ENCODE assay signal across 22 cellular contexts in the genomic region with DNA sequence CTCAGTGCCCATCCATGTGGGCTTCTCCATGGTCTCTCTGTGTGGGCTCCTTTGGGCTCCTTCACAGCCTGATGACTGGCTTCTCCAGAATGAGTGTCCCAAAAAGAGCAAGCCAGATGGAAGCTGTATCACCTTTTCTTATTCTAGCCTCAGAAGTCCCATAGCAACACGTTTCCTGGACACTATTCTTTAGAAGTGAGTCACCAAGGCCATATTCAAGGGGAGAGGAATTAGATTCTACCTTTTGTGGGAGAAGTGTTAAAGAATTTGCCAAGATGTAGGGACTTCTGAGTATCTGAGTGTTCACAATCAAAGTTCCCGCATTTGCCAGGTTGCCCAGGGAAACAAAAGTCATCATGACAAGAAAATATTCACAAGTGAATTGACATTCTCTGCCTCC. TPM values are rescaled to one million over a fixed set of nuclear protein-coding genes. Genes with fewer than 3 reads are reported as not detected.
A peak's percentile ranks its signal among the peaks of the same experiment; 100 is the strongest.
DNase-seq lines count a peak whose midpoint lies in the region; ATAC-seq and TF ChIP-seq lines count a peak whose summit lies in the region.
"Had no signal": no experiment of that assay in that cellular context is flagged by ENCODE, and none has a peak within 500 bp of the region (broad histone marks: within the 10 kb centered on the region; RNA-seq: fewer than 3 reads in every experiment).

No MANE protein-coding gene starts in this region.

- no peak overlapping the region; the same call in 1 of the 2 replicates for H3K9ac ChIP-seq in SK-N-SH

- TF ChIP-seq CTCF in SK-N-SH (IDR thresholded peaks at IDR 0.05) (no peak), astrocyte of the spinal cord (IDR thresholded peaks at IDR 0.05; ENCODE audit: low read depth, low read length) (no peak)

- ATAC-seq in SK-N-SH treated with all-trans-retinoic acid at 6 μM for 48 hours, result no peak
- ATAC-seq: activated naive CD4-positive, alpha-beta T cell treated with anti-CD3 and anti-CD28 coated beads, Interleukin-2, amount 50 U/mL, for 72 hours; left cardiac atrium; naive thymus-derived CD8-positive, alpha-beta T cell; stimulated activated naive CD8-positive, alpha-beta T cell treated with anti-CD3 and anti-CD28 coated beads, Interleukin-15, Interleukin-2, amounts not matched to agents 100 U/mL and 50 U/mL, for 24 hours had no signal

- H2AFZ ChIP-seq in SK-N-SH (ENCODE audit: low read depth), result peak overlapping the region; percentile 69; the same call in 1 of the 2 replicates

- H3K27ac Mint-ChIP-seq in CD4-positive, alpha-beta memory T cell, result no peak overlapping the region
- H3K27ac Mint-ChIP-seq: activated naive CD4-positive, alpha-beta T cell treated with anti-CD3 and anti-CD28 coated beads, Interleukin-2, amount 50 U/mL, for 72 hours; naive thymus-derived CD8-positive, alpha-beta T cell had no signal

- no peak for TF ChIP-seq RAD21 in SK-N-SH (IDR thresholded peaks at IDR 0.05; ENCODE audit: low read length)

- H3K4me3 Mint-ChIP-seq in CD4-positive, alpha-beta memory T cell, result no peak overlapping the region
- H3K4me3 Mint-ChIP-seq: naive thymus-derived CD8-positive, alpha-beta T cell had no signal

- CTCF ChIA-PET in SK-N-SH (lab: Yijun Ruan, JAX), result interaction anchor here (1.8 kb wide), 1 partner anchor 185 kb away, joined by 3 read pairs; no protein-coding TSS in a partner anchor
- CTCF ChIA-PET in CD4-positive, alpha-beta memory T cell (lab: Charles Lee; ENCODE audit: partially characterized antibody), result no interaction called here

- H3K36me3 ChIP-seq in SK-N-SH (replicated peaks in 1 of 2; ENCODE audit: control insufficient read depth in 1 of 2, insufficient read depth in 2 of 2, low read length in 1 of 2), result no peaks in the 10 kb centered on the region
- H3K36me3 ChIP-seq in CD4-positive, alpha-beta memory T cell (ENCODE audit: insufficient read depth, low read length), result no peaks in the 10 kb centered on the region
- H3K36me3 ChIP-seq: prostate gland, tibial nerve had no signal

- no peaks in the 10 kb centered on the region for H3K9me2 ChIP-seq in SK-N-SH

- TF ChIP-seq EP300 in SK-N-SH (IDR thresholded peaks at IDR 0.05; ENCODE audit: borderline replicate concordance in 1 of 2, low read depth in 1 of 2, low read length in 1 of 2), result no peak

- DNase-seq in SK-N-SH (no peak), astrocyte of the spinal cord (ENCODE audit: low read depth, low spot score) (peak; percentile 47), glomerular visceral epithelial cell (ENCODE audit: extremely low spot score) (peak; percentile 53), G401 (ENCODE audit: low spot score) (no peak), T-helper 2 cell (no peak), NOMO-1 (lab: John Stamatoyannopoulos, UW; ENCODE audit: unreplicated experiment in 2 of 2) (no peak)
- DNase-seq in CD4-positive, alpha-beta memory T cell, result no peak
- DNase-seq: activated CD4-positive, CD25-positive, alpha-beta regulatory T cell treated with anti-CD3 and anti-CD28 coated beads, Interleukin-2, amount 50 U/mL, for 72 hours; activated T-cell treated with anti-CD3 and anti-CD28 coated beads, Interleukin-2, amount 50 U/mL, for 48 hours; AML-193; DMS79; left cardiac atrium; naive thymus-derived CD8-positive, alpha-beta T cell; NCI-H1105; NCI-H524 treated with DMSO at 0.1 percent for 48 hours; stimulated activated naive CD8-positive, alpha-beta T cell treated with anti-CD3 and anti-CD28 coated beads, Interleukin-15, Interleukin-2, amounts not matched to agents 100 U/mL and 50 U/mL, for 24 hours; T-helper 9 cell had no signal

- POLR2A ChIA-PET in SK-N-SH (lab: Yijun Ruan, JAX), result no interaction called here
- POLR2A ChIA-PET in CD4-positive, alpha-beta memory T cell (lab: Charles Lee; ENCODE audit: partially characterized antibody), result no interaction called here

- H3K4me3 ChIP-seq in SK-N-SH (ENCODE audit: low read depth in 2 of 2, low read length in 1 of 2) (no peak overlapping the region), astrocyte of the spinal cord (ENCODE audit: low read depth, low read length) (no peak overlapping the region)
- H3K4me3 ChIP-seq in CD4-positive, alpha-beta memory T cell (ENCODE audit: low read length in 2 of 2), result no peak overlapping the region
- H3K4me3 ChIP-seq: prostate gland, tibial nerve had no signal

- intact Hi-C loops in CD4-positive, alpha-beta memory T cell (cut with micrococcal nuclease), result no loop called here

- in situ Hi-C loops in astrocyte of the spinal cord (cut with HindIII; ENCODE audit: low sequenced_read_pairs), result no loop called here
- in situ Hi-C loops in G401 (cut with HindIII; ENCODE audit: low sequenced_read_pairs), result no loop called here

- H4K20me1 ChIP-seq in SK-N-SH (ENCODE audit: insufficient read depth), result no peaks in the 10 kb centered on the region

- H3K9me3 ChIP-seq in SK-N-SH, result no peaks in the 10 kb centered on the region
- no peaks in the 10 kb centered on the region for H3K9me3 ChIP-seq in CD4-positive, alpha-beta memory T cell (ENCODE audit: control insufficient read depth in 1 of 2, low read length in 2 of 2)
- H3K9me3 ChIP-seq: prostate gland, tibial nerve had no signal

- no peak overlapping the region for H3K4me2 ChIP-seq in SK-N-SH

- H3K27me3 Mint-ChIP-seq in CD4-positive, alpha-beta memory T cell, result peaks cover 0 to 4% of the 10 kb centered on the region in 2 donors

- peaks cover 7 to 11% of the 10 kb centered on the region in 2 experiments; a peak in 3 of 4 replicates for H3K4me1 ChIP-seq in SK-N-SH (ENCODE audit: control insufficient read depth in 1 of 2, insufficient read depth in 2 of 2, low read depth in 1 of 2, low read length in 1 of 2)
- H3K4me1 ChIP-seq in CD4-positive, alpha-beta memory T cell (ENCODE audit: insufficient read depth, low read length), result peaks cover 10% of the 10 kb centered on the region
- H3K4me1 ChIP-seq: prostate gland had no signal

- no peaks in the 10 kb centered on the region for H3K79me2 ChIP-seq in SK-N-SH (ENCODE audit: insufficient read depth)

- H3K36me3 Mint-ChIP-seq in CD4-positive, alpha-beta memory T cell, result no peaks in the 10 kb centered on the region
- H3K36me3 Mint-ChIP-seq: activated naive CD4-positive, alpha-beta T cell treated with anti-CD3 and anti-CD28 coated beads, Interleukin-2, amount 50 U/mL, for 72 hours; naive thymus-derived CD8-positive, alpha-beta T cell had no signal

- H3K9me3 Mint-ChIP-seq in CD4-positive, alpha-beta memory T cell, result peaks cover 0 to 2% (median 0%) of the 10 kb centered on the region in 8 donors
- H3K9me3 Mint-ChIP-seq: naive thymus-derived CD8-positive, alpha-beta T cell had no signal

- H3F3A ChIP-seq in SK-N-SH (replicated peaks; ENCODE audit: insufficient read depth), result peaks cover 36% of the 10 kb centered on the region

- peak overlapping the region in 1 of 2 experiments; percentile 100; a peak in 2 of 4 replicates for H3K27ac ChIP-seq in SK-N-SH (ENCODE audit: low read depth in 2 of 2, low read length in 1 of 2)
- no peak overlapping the region for H3K27ac ChIP-seq in CD4-positive, alpha-beta memory T cell (ENCODE audit: low read depth, low read length)
- H3K27ac ChIP-seq: 22Rv1, prostate gland, tibial nerve had no signal

- H3K27me3 ChIP-seq in SK-N-SH (ENCODE audit: insufficient read depth), result no peaks in the 10 kb centered on the region
- H3K27me3 ChIP-seq in CD4-positive, alpha-beta memory T cell (ENCODE audit: insufficient read depth, low read length), result no peaks in the 10 kb centered on the region
- H3K27me3 ChIP-seq: tibial nerve had no signal

- H3K4me1 Mint-ChIP-seq in CD4-positive, alpha-beta memory T cell, result peaks cover 7 to 13% (median 11%) of the 10 kb centered on the region in 4 donors

- 77% methylated on average over 2 of the region's 2 CpGs for WGBS in SK-N-SH (ENCODE audit: low lambda C conversion rate)

TF ChIP-seq in SK-N-SH, 30 proteins besides CTCF, POLR2A, EP300 and RAD21 (continues in another document):
- TF ChIP-seq JUND (IDR thresholded peaks at IDR 0.05), result no peak
- no peak for TF ChIP-seq YY1 (IDR thresholded peaks at IDR 0.05; ENCODE audit: low read depth)
- TF ChIP-seq, protein P1, sequence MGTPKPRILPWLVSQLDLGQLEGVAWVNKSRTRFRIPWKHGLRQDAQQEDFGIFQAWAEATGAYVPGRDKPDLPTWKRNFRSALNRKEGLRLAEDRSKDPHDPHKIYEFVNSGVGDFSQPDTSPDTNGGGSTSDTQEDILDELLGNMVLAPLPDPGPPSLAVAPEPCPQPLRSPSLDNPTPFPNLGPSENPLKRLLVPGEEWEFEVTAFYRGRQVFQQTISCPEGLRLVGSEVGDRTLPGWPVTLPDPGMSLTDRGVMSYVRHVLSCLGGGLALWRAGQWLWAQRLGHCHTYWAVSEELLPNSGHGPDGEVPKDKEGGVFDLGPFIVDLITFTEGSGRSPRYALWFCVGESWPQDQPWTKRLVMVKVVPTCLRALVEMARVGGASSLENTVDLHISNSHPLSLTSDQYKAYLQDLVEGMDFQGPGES (IDR thresholded peaks at IDR 0.05; ENCODE audit: low read depth, low read length), result no peak
- TF ChIP-seq NRF1 (IDR thresholded peaks at IDR 0.05; ENCODE audit: low read depth, low read length), result no peak
- TF ChIP-seq ELF1 (IDR thresholded peaks at IDR 0.05), result no peak

TF ChIP-seq in SK-N-SH treated with all-trans-retinoic acid at 6 μM for 48 hours, 23 proteins besides CTCF, POLR2A, EP300 and RAD21:
- TF ChIP-seq OSR1 (CRISPR knock-in tag; IDR thresholded peaks at IDR 0.05) (no peak), ZNF70 (CRISPR knock-in tag; IDR thresholded peaks at IDR 0.05) (no peak), ARNTL (CRISPR knock-in tag; IDR thresholded peaks at IDR 0.05; ENCODE audit: borderline replicate concordance, low read depth) (no peak), SNAI2 (CRISPR knock-in tag; IDR thresholded peaks at IDR 0.05) (no peak)

RNA-seq across cellular contexts. Expression of gene TBC1D22B, which starts 20.7 kb away (rescaled TPM):
- 5.3 and 5.5 TPM in 2 replicates for polyA plus RNA-seq in SK-N-SH (2012; rRNA removed)
- 5.4 and 6.0 TPM in 2 replicates for polyA plus RNA-seq in SK-N-SH (2012; cell fraction: cytosol; rRNA removed)
- polyA plus RNA-seq in SK-N-SH (2012; cell fraction: nucleus; rRNA removed), result 8.9 and 9.1 TPM in 2 replicates
- total RNA-seq in G401 (2014; rRNA removed; shearing (Covaris generic)), result 6.7 and 12.0 TPM in 2 replicates
- 10 to 100 TPM in 1 of 2 experiments, 1 to 10 TPM in 1; 9.7 to 10.3 TPM for total RNA-seq in CD4-positive, alpha-beta memory T cell
- polyA plus RNA-seq in CD4-positive, alpha-beta memory T cell, result 10 to 100 TPM in 1 of 2 donors, 1 to 10 TPM in 1; 7.2 to 11.9 TPM

RNA-seq across cellular contexts. Expression of gene TMEM217, which starts 21.0 kb away (rescaled TPM):
- polyA plus RNA-seq in SK-N-SH (2012; rRNA removed), result 1.5 and 2.0 TPM in 2 replicates
- polyA plus RNA-seq in SK-N-SH (2012; cell fraction: cytosol; rRNA removed), result 1.6 and 1.7 TPM in 2 replicates
- polyA plus RNA-seq in SK-N-SH (2012; cell fraction: nucleus; rRNA removed), result 1.3 and 3.0 TPM in 2 replicates
- total RNA-seq in G401 (2014; rRNA removed; shearing (Covaris generic)), result 1.2 and 1.4 TPM in 2 replicates
- 1 to 10 TPM in 1 of 2 experiments, not detected in 1; 1.4 TPM for total RNA-seq in CD4-positive, alpha-beta memory T cell
- under 1 TPM; 0.31 to 0.42 TPM for polyA plus RNA-seq in CD4-positive, alpha-beta memory T cell

Comparison
In these comparisons a context has a peak if more than half of its experiments do, and no peak if none do; other contexts are left out.
1. DNase-seq: peak in astrocyte of the spinal cord (single experiment) and glomerular visceral epithelial cell (single experiment); none in SK-N-SH (single experiment), G401 (single experiment), T-helper 2 cell (0 of 5), NOMO-1 (0 of 2) and CD4-positive, alpha-beta memory T cell (0 of 5).